In the genomic region with DNA sequence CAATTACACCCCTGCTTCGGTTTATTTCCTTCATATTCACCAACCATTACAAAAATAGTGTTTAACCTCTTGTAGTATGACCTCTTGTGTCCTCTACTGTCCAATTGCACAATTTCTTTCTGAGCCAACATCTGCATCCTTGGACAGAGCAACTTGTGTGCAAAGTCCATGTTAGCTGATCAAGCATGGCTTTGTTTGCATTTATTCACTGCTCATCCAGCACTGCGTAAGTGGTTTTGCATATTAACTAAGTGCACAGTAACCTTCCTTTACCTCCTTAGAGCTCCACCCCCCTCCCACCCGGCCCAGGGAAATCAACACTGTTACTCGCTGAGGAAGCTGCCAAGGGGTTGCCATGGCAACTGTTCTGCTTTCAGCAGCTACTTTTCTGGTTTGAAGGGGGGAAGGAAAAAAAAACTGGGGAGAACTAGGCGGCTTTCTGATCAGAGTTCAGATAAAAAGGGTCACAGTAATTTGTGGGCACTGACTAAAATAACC, we compare ENCODE assay signal across 8 cellular contexts.
DNase-seq lines count a peak whose midpoint lies in the region; ATAC-seq and TF ChIP-seq lines count a peak whose summit lies in the region.

No MANE protein-coding gene starts in this region.

- H3K4me1 ChIP-seq in Peyer's patch (peaks cover 0 to 25% (median 11%) of the 10 kb centered on the region in 4 donors), neuron (ENCODE audit: insufficient read depth, low read length) (peaks cover 37% of the 10 kb centered on the region), stomach (peaks cover 21 to 42% (median 36%) of the 10 kb centered on the region in 4 donors)

- TF ChIP-seq EP300 in stomach (IDR thresholded peaks at IDR 0.05): no peak

- peaks cover 36% of the 10 kb centered on the region for H3K4me1 Mint-ChIP-seq in activated T-helper 17 cell treated with anti-CD3 and anti-CD28 coated beads, Interleukin-2, amount 50 U/mL, for 72 hours

- TF ChIP-seq POLR2A in Peyer's patch (IDR thresholded peaks at IDR 0.05) (no peak), stomach (IDR thresholded peaks at IDR 0.05) (no peak)

- TF ChIP-seq CTCF in Peyer's patch (IDR thresholded peaks at IDR 0.05) (no peak), foreskin fibroblast (IDR thresholded peaks at IDR 0.05; ENCODE audit: low read depth, low read length) (no peak), stomach (IDR thresholded peaks at IDR 0.05) (no peak)

- 1 to 5% (median 1%) methylated on average over 5 of the region's 5 CpGs for WGBS in stomach, 5 donors

- intact Hi-C loops in stomach (cut with DNase I; ENCODE audit: low total_unique reads): loop anchor here (10.0 kb wide), 2 partner anchors 453 to 533 kb away; no protein-coding TSS in a partner anchor

- H3K4me3 ChIP-seq in Peyer's patch (peak overlapping the region; percentile 5 to 26 (median 18)), foreskin fibroblast (ENCODE audit: low read depth in 1 of 2, low read length in 2 of 2) (peak overlapping the region; percentile 1 to 32), neuron (ENCODE audit: low read length) (peak overlapping the region; percentile 52), stomach (peak overlapping the region; percentile 19 to 35 (median 23))

- peak; percentile 71 to 95 (median 93) for DNase-seq in Peyer's patch
- peak; percentile 75 to 87 for DNase-seq in foreskin fibroblast
- peak; percentile 90 for DNase-seq in stomach
- no peak for DNase-seq in ACHN

- peak; percentile 31 for ATAC-seq in GM18861 (IDR thresholded peaks at IDR 0.05; ENCODE audit: unreplicated experiment)
- peak; percentile 42 for ATAC-seq in HG03520 (IDR thresholded peaks at IDR 0.05; ENCODE audit: unreplicated experiment)
- peak; percentile 59 for ATAC-seq in activated T-helper 17 cell treated with anti-CD3 and anti-CD28 coated beads, Interleukin-2, amount 50 U/mL, for 72 hours (replicated peaks)

- H3K27me3 Mint-ChIP-seq in activated T-helper 17 cell treated with anti-CD3 and anti-CD28 coated beads, Interleukin-2, amount 50 U/mL, for 72 hours: no peaks in the 10 kb centered on the region

- no peaks in the 10 kb centered on the region for H3K36me3 ChIP-seq in Peyer's patch
- H3K36me3 ChIP-seq in neuron (ENCODE audit: insufficient read depth, low read length): no peaks in the 10 kb centered on the region
- H3K36me3 ChIP-seq in stomach: no peaks in the 10 kb centered on the region

- H3K27ac ChIP-seq in Peyer's patch (peak overlapping the region; percentile 30 to 76 (median 58)), stomach (peak overlapping the region in 4 of 5 donors; percentile 38 to 63 (median 59))

- H3K9me3 Mint-ChIP-seq in activated T-helper 17 cell treated with anti-CD3 and anti-CD28 coated beads, Interleukin-2, amount 50 U/mL, for 72 hours: no peaks in the 10 kb centered on the region

- no peaks in the 10 kb centered on the region for H3K36me3 Mint-ChIP-seq in activated T-helper 17 cell treated with anti-CD3 and anti-CD28 coated beads, Interleukin-2, amount 50 U/mL, for 72 hours (ENCODE audit: low read depth)

- in situ Hi-C loops in ACHN (cut with HindIII; ENCODE audit: low pct_ligation_motif_present, low pct_unique_long_range_greater_than_20kb, low sequenced_read_pairs): no loop called here

- H3K27ac Mint-ChIP-seq in activated T-helper 17 cell treated with anti-CD3 and anti-CD28 coated beads, Interleukin-2, amount 50 U/mL, for 72 hours: peak overlapping the region; percentile 79

- H3K27me3 ChIP-seq in Peyer's patch (no peaks in the 10 kb centered on the region), neuron (ENCODE audit: insufficient read depth, low read length) (no peaks in the 10 kb centered on the region), stomach (no peaks in the 10 kb centered on the region)

- H3K4me3 Mint-ChIP-seq in activated T-helper 17 cell treated with anti-CD3 and anti-CD28 coated beads, Interleukin-2, amount 50 U/mL, for 72 hours: peak overlapping the region; percentile 68

- H3K9me3 ChIP-seq in Peyer's patch (no peaks in the 10 kb centered on the region), neuron (ENCODE audit: low read length) (no peaks in the 10 kb centered on the region), stomach (no peaks in the 10 kb centered on the region)

- peak overlapping the region; percentile 60 for H2AFZ ChIP-seq in neuron (ENCODE audit: low read depth, low read length)
